In the genomic region with DNA sequence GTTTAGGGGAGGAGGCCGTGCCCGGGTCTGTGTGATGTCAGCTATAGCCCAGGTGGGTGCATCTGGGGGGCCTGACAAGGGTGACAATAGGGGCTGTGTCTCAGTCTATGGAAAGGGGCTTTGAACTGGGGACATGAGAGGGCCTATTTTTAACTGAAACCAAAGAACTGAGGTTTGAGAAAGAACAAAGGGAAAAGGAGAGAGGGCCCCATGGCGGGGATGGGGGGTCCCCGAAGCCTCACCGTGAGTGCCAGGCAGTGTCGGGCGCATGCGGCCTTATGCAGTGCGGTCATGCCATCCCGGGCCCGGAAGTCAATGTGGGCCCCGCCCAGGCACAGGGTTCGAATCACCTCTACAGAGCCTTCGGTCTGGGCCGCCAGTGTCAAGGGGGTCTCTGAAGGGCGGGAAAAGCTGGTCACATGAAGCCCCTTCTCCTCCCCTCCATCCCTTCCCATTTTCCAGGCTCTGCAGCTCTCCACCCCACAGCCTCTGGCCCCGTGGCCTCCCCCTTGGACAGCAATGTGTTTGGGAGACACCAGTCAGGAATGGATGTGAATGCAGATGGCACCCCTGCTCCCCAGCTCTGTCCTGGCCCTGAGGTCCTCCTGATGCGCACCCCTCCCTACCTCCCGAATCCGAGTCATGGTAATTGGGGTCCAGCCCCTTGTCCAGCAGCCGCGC, we compare ENCODE assay signal across 25 cellular contexts. TPM values are rescaled to one million over a fixed set of nuclear protein-coding genes. Genes with fewer than 3 reads are reported as not detected.
"Had no signal": no experiment of that assay in that cellular context is flagged by ENCODE, and none has a peak within 500 bp of the region (broad histone marks: within the 10 kb centered on the region; RNA-seq: fewer than 3 reads in every experiment).

No MANE protein-coding gene starts in this region.

- H3K4me1 Mint-ChIP-seq: stimulated activated effector memory CD8-positive, alpha-beta T cell treated with anti-CD3 and anti-CD28 coated beads, Interleukin-12 subunit alpha, Interleukin-12 subunit beta, amount 100 ng/mL, for 72 hours; T-helper 17 cell had no signal

- ATAC-seq: activated naive CD4-positive, alpha-beta T cell treated with anti-CD3 and anti-CD28 coated beads, Interleukin-2, amount 50 U/mL, for 72 hours; heart left ventricle; left colon; sciatic nerve; stimulated activated effector memory CD8-positive, alpha-beta T cell treated with anti-CD3 and anti-CD28 coated beads, Interleukin-12 subunit alpha, Interleukin-12 subunit beta, amount 100 ng/mL, for 72 hours; T-helper 17 cell had no signal

- H3K27ac Mint-ChIP-seq: activated CD4-positive, alpha-beta memory T cell treated with anti-CD3 and anti-CD28 coated beads for 36 hours; activated naive CD4-positive, alpha-beta T cell treated with anti-CD3 and anti-CD28 coated beads, Interleukin-2, amount 50 U/mL, for 72 hours; memory B cell; stimulated activated effector memory CD8-positive, alpha-beta T cell treated with anti-CD3 and anti-CD28 coated beads, Interleukin-12 subunit alpha, Interleukin-12 subunit beta, amount 100 ng/mL, for 72 hours; T-helper 17 cell had no signal

- H3K36me3 Mint-ChIP-seq: activated CD4-positive, alpha-beta memory T cell treated with anti-CD3 and anti-CD28 coated beads for 36 hours; activated naive CD4-positive, alpha-beta T cell treated with anti-CD3 and anti-CD28 coated beads, Interleukin-2, amount 50 U/mL, for 72 hours; memory B cell; stimulated activated effector memory CD8-positive, alpha-beta T cell treated with anti-CD3 and anti-CD28 coated beads, Interleukin-12 subunit alpha, Interleukin-12 subunit beta, amount 100 ng/mL, for 72 hours had no signal

- DNase-seq: activated CD4-positive, alpha-beta memory T cell treated with anti-CD3 and anti-CD28 coated beads for 36 hours; activated CD4-positive, alpha-beta T cell treated with anti-CD3 and anti-CD28 coated beads for 48 hours; activated gamma-delta T cell treated with Interleukin-2 at 50 U/mL for 16 hours; activated T-cell treated with anti-CD3 and anti-CD28 coated beads, Interleukin-2, amount 50 U/mL, for 1 hour; amniotic stem cell; colonic mucosa; dorsolateral prefrontal cortex; left colon; occipital lobe; small intestine; stimulated activated CD4-positive, alpha-beta T cell treated with anti-CD3 and anti-CD28 coated beads, Interleukin-2, amount 100 ng/mL, for 24 hours; T-helper 17 cell; transverse colon had no signal

- H3K4me3 Mint-ChIP-seq: activated CD4-positive, alpha-beta memory T cell treated with anti-CD3 and anti-CD28 coated beads for 36 hours; central memory CD8-positive, alpha-beta T cell; memory B cell; stimulated activated effector memory CD8-positive, alpha-beta T cell treated with anti-CD3 and anti-CD28 coated beads, Interleukin-12 subunit alpha, Interleukin-12 subunit beta, amount 100 ng/mL, for 72 hours; T-helper 17 cell had no signal

- H3K9me3 Mint-ChIP-seq: activated CD4-positive, alpha-beta memory T cell treated with anti-CD3 and anti-CD28 coated beads for 36 hours; activated naive CD4-positive, alpha-beta T cell treated with anti-CD3 and anti-CD28 coated beads, Interleukin-2, amount 50 U/mL, for 72 hours; central memory CD8-positive, alpha-beta T cell; memory B cell; stimulated activated effector memory CD8-positive, alpha-beta T cell treated with anti-CD3 and anti-CD28 coated beads, Interleukin-12 subunit alpha, Interleukin-12 subunit beta, amount 100 ng/mL, for 72 hours had no signal

RNA-seq across cellular contexts. Expression of gene SHANK1, which starts 5.9 kb away (rescaled TPM):
- total RNA-seq: activated CD4-positive, alpha-beta memory T cell treated with anti-CD3 and anti-CD28 coated beads for 36 hours; T-helper 17 cell had no signal

RNA-seq across cellular contexts. Expression of gene GPR32, which starts 56.6 kb away (rescaled TPM):
- total RNA-seq: activated CD4-positive, alpha-beta memory T cell treated with anti-CD3 and anti-CD28 coated beads for 36 hours; activated naive CD4-positive, alpha-beta T cell treated with anti-CD3 and anti-CD28 coated beads, Interleukin-2, amount 50 U/mL, for 72 hours; breast epithelium; colonic mucosa; dorsolateral prefrontal cortex; fibroblast of villous mesenchyme; heart left ventricle; left colon; lower leg skin; occipital lobe; posterior vena cava; renal cortical epithelial cell; sciatic nerve; T-helper 17 cell; temporal lobe; transverse colon had no signal
